In genomic region chr19:57814505-57815246, GRCh38 we compare ENCODE assay signal across 8 cellular contexts. TPM values are rescaled to one million over a fixed set of nuclear protein-coding genes. Genes with fewer than 3 reads are reported as not detected.
A peak's percentile ranks its signal among the peaks of the same experiment; 100 is the strongest.
DNase-seq lines count a peak whose midpoint lies in the region; ATAC-seq and TF ChIP-seq lines count a peak whose summit lies in the region.

TSS of gene ZNF552 (minus strand) at chr19:57814913. CDS start at chr19:57814743, 170 bp downstream.

- no peaks in the 10 kb centered on the region for H3K27me3 ChIP-seq in AG04450 (ENCODE audit: control insufficient read depth, insufficient read depth, low read length)

- no peaks in the 10 kb centered on the region for H3K27me3 Mint-ChIP-seq in chondrocyte (ENCODE audit: low read depth)

- peaks cover 29% of the 10 kb centered on the region for H3K4me1 Mint-ChIP-seq in chondrocyte (ENCODE audit: low read depth)

- H3K4me3 Mint-ChIP-seq in chondrocyte (ENCODE audit: unreplicated experiment): peak within 1 kb of the TSS; percentile 94

- POLR2A ChIA-PET in AG04450 (lab: Yijun Ruan, JAX): interaction anchor here (0.6 to 1.1 kb wide), 6 partner anchors 10 to 116 kb away, joined by 3 to 9 read pairs (median 5); partner anchors contain the start of genes ZNF586 and ZNF587

- ATAC-seq in GM18907 (IDR thresholded peaks at IDR 0.05; ENCODE audit: unreplicated experiment) (peak; percentile 76), HG03280 (IDR thresholded peaks at IDR 0.05; ENCODE audit: unreplicated experiment) (peak; percentile 69)

- peak; percentile 72 for DNase-seq in AG04450 (ENCODE audit: low read depth, low spot score)
- DNase-seq in NCI-H446 (lab: John Stamatoyannopoulos, UW): peak; percentile 88 to 94
- DNase-seq in activated CD4-positive, alpha-beta T cell treated with anti-CD3 and anti-CD28 coated beads for 1 hour: peak; percentile 64
- DNase-seq in chondrocyte (ENCODE audit: low spot score): no peak
- DNase-seq in kidney glomerular epithelial cell (lab: John Stamatoyannopoulos, UW): peak; percentile 91
- DNase-seq in stimulated activated CD4-positive, alpha-beta T cell treated with anti-CD3 and anti-CD28 coated beads, Interleukin-15, amount 100 ng/mL, for 48 hours (ENCODE audit: low read depth in 2 of 2): peak; percentile 54 to 59

- peaks cover 5% of the 10 kb centered on the region for H3K36me3 Mint-ChIP-seq in chondrocyte (ENCODE audit: low read depth)

- H3K9me3 ChIP-seq in AG04450 (ENCODE audit: control insufficient read depth, insufficient read depth, low read length): no peaks in the 10 kb centered on the region; the same call in 1 of the 2 replicates

- TF ChIP-seq CTCF in AG04450 (IDR thresholded peaks at IDR 0.05; ENCODE audit: low read depth, low read length): no peak
- TF ChIP-seq CTCF in chondrocyte (IDR thresholded peaks at IDR 0.05): no peak

- no peak within 1 kb of the TSS for H3K27ac ChIP-seq in AG04450 (ENCODE audit: low read depth, low read length)

- H3K9me3 Mint-ChIP-seq in chondrocyte (ENCODE audit: low read depth): no peaks in the 10 kb centered on the region

- CTCF ChIA-PET in AG04450 (lab: Charles Lee): no interaction called here

- H3K4me3 ChIP-seq in AG04450 (ENCODE audit: low read depth, low read length): peak within 1 kb of the TSS; percentile 95

- H3K27ac Mint-ChIP-seq in chondrocyte (ENCODE audit: unreplicated experiment): peak within 1 kb of the TSS; percentile 87

RNA-seq across cellular contexts. Expression of gene ZNF552, which starts in this region (rescaled TPM):
- 2.8 and 2.9 TPM in 2 replicates for polyA plus RNA-seq in AG04450 (2011; rRNA removed)
- polyA minus RNA-seq in AG04450 (2011; rRNA and poly(A)+ RNA removed): 3.7 and 8.7 TPM in 2 replicates
- total RNA-seq in chondrocyte: 3.6 to 5.5 TPM (median 3.7 TPM) in 3 replicates
